In the genomic region with DNA sequence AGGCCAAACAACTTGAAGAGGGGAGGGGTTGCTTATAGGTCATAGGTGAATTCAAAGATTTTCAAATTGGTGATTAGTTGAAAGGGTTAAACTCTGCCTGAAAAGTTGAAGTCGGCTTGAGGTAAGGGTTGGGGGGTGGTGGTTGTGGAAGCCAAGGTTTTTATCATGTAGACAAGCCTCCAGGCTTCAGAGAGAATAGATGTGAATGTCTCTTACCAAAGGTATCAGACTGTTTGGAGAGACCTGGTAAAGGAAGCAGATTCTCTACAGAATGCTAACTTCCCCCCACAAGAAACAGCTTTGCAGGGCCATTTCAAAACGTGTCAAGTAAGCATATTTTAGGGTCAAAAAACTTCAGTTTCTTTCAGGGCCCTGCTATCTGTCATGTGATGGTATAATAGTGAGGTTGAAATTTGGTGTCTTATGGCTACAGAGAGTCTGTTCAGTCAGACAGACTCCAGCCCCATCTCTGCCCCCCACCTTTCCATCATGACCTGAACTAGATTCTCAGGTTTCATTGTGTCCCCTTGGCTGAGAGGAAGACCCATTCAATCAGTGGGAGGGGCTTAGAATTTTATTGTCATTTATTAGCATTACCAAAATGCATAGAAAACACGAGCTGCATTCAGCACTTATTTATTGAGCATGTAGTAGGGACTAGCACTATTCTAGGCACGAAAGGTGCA, we compare ENCODE assay signal across 1 cellular context.
TF ChIP-seq lines count a peak whose summit lies in the region.

No MANE protein-coding gene starts in this region.

TF ChIP-seq in HepG2, 621 proteins besides CTCF, POLR2A, EP300 and RAD21 (continued from another document):
- TF ChIP-seq, protein P1, sequence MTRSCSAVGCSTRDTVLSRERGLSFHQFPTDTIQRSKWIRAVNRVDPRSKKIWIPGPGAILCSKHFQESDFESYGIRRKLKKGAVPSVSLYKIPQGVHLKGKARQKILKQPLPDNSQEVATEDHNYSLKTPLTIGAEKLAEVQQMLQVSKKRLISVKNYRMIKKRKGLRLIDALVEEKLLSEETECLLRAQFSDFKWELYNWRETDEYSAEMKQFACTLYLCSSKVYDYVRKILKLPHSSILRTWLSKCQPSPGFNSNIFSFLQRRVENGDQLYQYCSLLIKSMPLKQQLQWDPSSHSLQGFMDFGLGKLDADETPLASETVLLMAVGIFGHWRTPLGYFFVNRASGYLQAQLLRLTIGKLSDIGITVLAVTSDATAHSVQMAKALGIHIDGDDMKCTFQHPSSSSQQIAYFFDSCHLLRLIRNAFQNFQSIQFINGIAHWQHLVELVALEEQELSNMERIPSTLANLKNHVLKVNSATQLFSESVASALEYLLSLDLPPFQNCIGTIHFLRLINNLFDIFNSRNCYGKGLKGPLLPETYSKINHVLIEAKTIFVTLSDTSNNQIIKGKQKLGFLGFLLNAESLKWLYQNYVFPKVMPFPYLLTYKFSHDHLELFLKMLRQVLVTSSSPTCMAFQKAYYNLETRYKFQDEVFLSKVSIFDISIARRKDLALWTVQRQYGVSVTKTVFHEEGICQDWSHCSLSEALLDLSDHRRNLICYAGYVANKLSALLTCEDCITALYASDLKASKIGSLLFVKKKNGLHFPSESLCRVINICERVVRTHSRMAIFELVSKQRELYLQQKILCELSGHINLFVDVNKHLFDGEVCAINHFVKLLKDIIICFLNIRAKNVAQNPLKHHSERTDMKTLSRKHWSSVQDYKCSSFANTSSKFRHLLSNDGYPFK (CRISPR knock-in tag; IDR thresholded peaks at IDR 0.05; ENCODE audit: borderline replicate concordance) = no peak
- peak; percentile 80 for TF ChIP-seq MAFF (IDR thresholded peaks at IDR 0.05; ENCODE audit: low read depth, low read length)
- no peak for TF ChIP-seq CEBPB (IDR thresholded peaks at IDR 0.05; ENCODE audit: borderline replicate concordance, low read depth, low read length)
- TF ChIP-seq, protein P2, sequence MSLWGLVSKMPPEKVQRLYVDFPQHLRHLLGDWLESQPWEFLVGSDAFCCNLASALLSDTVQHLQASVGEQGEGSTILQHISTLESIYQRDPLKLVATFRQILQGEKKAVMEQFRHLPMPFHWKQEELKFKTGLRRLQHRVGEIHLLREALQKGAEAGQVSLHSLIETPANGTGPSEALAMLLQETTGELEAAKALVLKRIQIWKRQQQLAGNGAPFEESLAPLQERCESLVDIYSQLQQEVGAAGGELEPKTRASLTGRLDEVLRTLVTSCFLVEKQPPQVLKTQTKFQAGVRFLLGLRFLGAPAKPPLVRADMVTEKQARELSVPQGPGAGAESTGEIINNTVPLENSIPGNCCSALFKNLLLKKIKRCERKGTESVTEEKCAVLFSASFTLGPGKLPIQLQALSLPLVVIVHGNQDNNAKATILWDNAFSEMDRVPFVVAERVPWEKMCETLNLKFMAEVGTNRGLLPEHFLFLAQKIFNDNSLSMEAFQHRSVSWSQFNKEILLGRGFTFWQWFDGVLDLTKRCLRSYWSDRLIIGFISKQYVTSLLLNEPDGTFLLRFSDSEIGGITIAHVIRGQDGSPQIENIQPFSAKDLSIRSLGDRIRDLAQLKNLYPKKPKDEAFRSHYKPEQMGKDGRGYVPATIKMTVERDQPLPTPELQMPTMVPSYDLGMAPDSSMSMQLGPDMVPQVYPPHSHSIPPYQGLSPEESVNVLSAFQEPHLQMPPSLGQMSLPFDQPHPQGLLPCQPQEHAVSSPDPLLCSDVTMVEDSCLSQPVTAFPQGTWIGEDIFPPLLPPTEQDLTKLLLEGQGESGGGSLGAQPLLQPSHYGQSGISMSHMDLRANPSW (CRISPR knock-in tag; IDR thresholded peaks at IDR 0.05; ENCODE audit: borderline replicate concordance) = no peak
- TF ChIP-seq MAFK (conservative IDR thresholded peaks at IDR 0.05 in 1 of 2, IDR thresholded peaks at IDR 0.05 in 1 of 2; ENCODE audit: low read length in 2 of 2) = peak; percentile 73 to 81
